33 cellular contexts compared by ENCODE assay signal in genomic region chr21:36676039-36676950, GRCh38. TPM values are rescaled to one million over a fixed set of nuclear protein-coding genes. Genes with fewer than 3 reads are reported as not detected.
"Had no signal": no experiment of that assay in that cellular context is flagged by ENCODE, and none has a peak within 500 bp of the region (broad histone marks: within the 10 kb centered on the region; RNA-seq: fewer than 3 reads in every experiment).

No MANE protein-coding gene starts in this region.

- H3K27me3 ChIP-seq: ascending aorta, cardiac muscle cell, colonic mucosa, gastrocnemius medialis, ovary, upper lobe of left lung, vagina had no signal

- ATAC-seq: gastrocnemius medialis; left lung; lower lobe of right lung; mucosa of descending colon; natural killer cell treated with Interleukin-12 subunit alpha and Interleukin-12 subunit beta and Interleukin-15 and Interleukin-18, amount 100 ng/mL, for 72 hours; right lobe of liver; stimulated activated effector memory CD8-positive, alpha-beta T cell treated with anti-CD3 and anti-CD28 coated beads, Interleukin-12 subunit alpha, Interleukin-12 subunit beta, amount 100 ng/mL, for 72 hours; stimulated activated naive CD8-positive, alpha-beta T cell treated with anti-CD3 and anti-CD28 coated beads, Interleukin-15, amount 100 ng/mL, for 72 hours had no signal

- H3K27ac ChIP-seq: ascending aorta, cardiac muscle cell, colonic mucosa, gastrocnemius medialis, left lung, lower lobe of right lung, ovary, right lobe of liver, upper lobe of left lung, vagina, WERI-Rb-1 had no signal

- H3K9me3 ChIP-seq: colonic mucosa, right lobe of liver, vagina had no signal

- H3K36me3 ChIP-seq: ascending aorta, cardiac muscle cell, colonic mucosa, gastrocnemius medialis, left lung, lower lobe of right lung, ovary, right lobe of liver, upper lobe of left lung, vagina, WERI-Rb-1 had no signal

- H3K4me3 ChIP-seq: ascending aorta, cardiac muscle cell, colonic mucosa, gastrocnemius medialis, left lung, lower lobe of right lung, mucosa of descending colon, ovary, right lobe of liver, upper lobe of left lung, vagina had no signal

- DNase-seq: activated CD4-positive, alpha-beta memory T cell treated with anti-CD3 and anti-CD28 coated beads for 36 hours; activated CD4-positive, alpha-beta T cell treated with anti-CD3 and anti-CD28 coated beads, Interleukin-2, amount 10 ng/mL, durations not matched to agents 24 days and 14 days; activated CD4-positive, CD25-positive, alpha-beta regulatory T cell treated with anti-CD3 and anti-CD28 coated beads, Interleukin-2, amount 50 U/mL, for 72 hours; activated CD8-positive, alpha-beta memory T cell treated with anti-CD3 and anti-CD28 coated beads, Interleukin-2, amount 50 U/mL, for 48 hours; activated gamma-delta T cell; activated naive CD4-positive, alpha-beta T cell treated with anti-CD3 and anti-CD28 coated beads, Interleukin-2, amount 10 ng/mL, durations not matched to agents 7 days and 5 days; activated naive CD8-positive, alpha-beta T cell treated with anti-CD3 and anti-CD28 coated beads, Interleukin-2, amount 10 ng/mL, durations not matched to agents 7 days and 5 days; activated T-cell treated with anti-CD3 and anti-CD28 coated beads, Interleukin-2, amount 50 U/mL, for 24 hours; cerebellar nuclear complex; colonic mucosa; effector CD8-positive, alpha-beta T cell; erythroblast; gastrocnemius medialis; glutamatergic neuron; left lung; lower lobe of right lung; mucosa of descending colon; ovary; right lobe of liver; stimulated activated CD4-positive, alpha-beta T cell treated with anti-CD3 and anti-CD28 coated beads, Interleukin-4, amount 100 ng/mL, for 24 hours; stimulated activated naive CD8-positive, alpha-beta T cell treated with anti-CD3 and anti-CD28 coated beads, Interleukin-15, amount 100 ng/mL, for 72 hours; substantia nigra; T-helper 9 cell; upper lobe of left lung; WERI-Rb-1 had no signal

- FAIRE-seq: TTC549 had no signal

- H3K4me1 ChIP-seq: ascending aorta, colonic mucosa, gastrocnemius medialis, left lung, lower lobe of right lung, right lobe of liver, upper lobe of left lung, vagina had no signal

RNA-seq across cellular contexts. Expression of gene SIM2, which starts 22.6 kb away (rescaled TPM):
- total RNA-seq: activated naive CD8-positive, alpha-beta T cell treated with anti-CD3 and anti-CD28 coated beads, Interleukin-2, amount 10 ng/mL, durations not matched to agents 7 days and 5 days; ascending aorta; cardiac muscle cell; dermis microvascular lymphatic vessel endothelial cell; left lung; lower lobe of right lung; mesenteric fat pad; mucosa of descending colon; right lobe of liver; vagina had no signal
